Comparison of ENCODE assay signal across 8 cellular contexts in the genomic region with DNA sequence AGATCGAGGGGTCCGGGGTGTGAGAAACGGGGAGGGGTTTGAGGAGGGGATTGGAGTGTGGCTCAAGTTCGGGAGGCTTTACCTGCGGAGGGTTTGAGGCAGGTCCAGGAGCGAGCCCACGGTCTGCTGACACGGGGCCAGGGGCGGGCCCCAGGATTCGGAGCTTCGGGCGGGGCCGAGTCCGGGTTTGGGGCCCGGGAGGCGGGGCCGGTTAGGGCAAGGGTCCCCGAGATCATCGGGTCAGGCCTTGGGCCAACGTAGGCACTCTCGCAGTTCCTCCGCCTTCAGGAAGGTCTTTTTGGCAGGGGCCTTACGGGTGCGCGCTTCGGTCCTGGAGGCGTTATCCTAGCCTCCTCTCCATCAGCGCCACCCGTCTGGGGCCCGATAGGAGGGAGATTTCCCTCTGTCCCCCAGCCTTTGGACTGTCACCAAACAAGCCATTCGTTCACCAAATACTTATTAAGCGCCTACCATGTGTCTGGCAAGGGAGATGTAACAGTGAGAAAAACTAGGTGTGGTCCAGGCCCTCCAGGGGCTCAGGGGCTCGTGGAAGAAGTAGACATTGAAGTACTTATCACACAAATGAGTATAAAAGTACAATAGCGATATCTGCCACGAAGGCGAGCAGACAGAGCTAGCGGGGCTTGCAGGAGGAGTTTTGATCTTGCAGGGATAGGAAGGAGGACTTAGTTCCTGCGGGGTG.
DNase-seq lines count a peak whose midpoint lies in the region; ATAC-seq, FAIRE-seq and TF ChIP-seq lines count a peak whose summit lies in the region.
"Not testable (repeated sequence)": the region's sequence is repeated elsewhere in the genome, so short reads cannot be mapped to it uniquely, and the experiment has no call there.

No MANE protein-coding gene starts in this region.

- TF ChIP-seq RAD21 in HepG2 (CRISPR knock-in tag; IDR thresholded peaks at IDR 0.05) = not testable (repeated sequence)

- POLR2A ChIA-PET in HepG2 (lab: Yijun Ruan, JAX) = interaction anchor here (0.6 to 1.1 kb wide), 3 partner anchors 128 to 993 kb away, joined by 3 read pairs; partner anchors contain the start of gene GRK4

- not testable (repeated sequence) for H3K9me3 ChIP-seq in BLaER1 treated with 17β-estradiol and CSF1 and Interleukin-3, amounts not matched to agents 10 nM and 100 nM (replicated peaks in 1 of 11); HUES6 (ENCODE audit: control insufficient read depth, insufficient read depth, low read depth, low read length); T-helper 17 cell (ENCODE audit: control insufficient read depth, low read length, poor library complexity, severe bottlenecking); adrenal gland (replicated peaks in 1 of 3); HepG2 (ENCODE audit: low read length); testis

- H3K27me3 Mint-ChIP-seq in T-helper 17 cell; osteocyte (ENCODE audit: unreplicated experiment): not testable (repeated sequence)

- FAIRE-seq in HepG2 (lab: Jason Lieb, UNC) = not testable (repeated sequence)

- H3K4me1 ChIP-seq in BLaER1 treated with 17β-estradiol and CSF1 and Interleukin-3, amounts not matched to agents 10 nM and 100 nM = peaks cover 6 to 32% (median 29%) of the 10 kb centered on the region in 10 experiments; a peak in 18 of 20 replicates
- not testable (repeated sequence) for H3K4me1 ChIP-seq in HUES6 (ENCODE audit: control insufficient read depth, insufficient read depth, low read length); adrenal gland (replicated peaks in 1 of 2); HepG2 (ENCODE audit: insufficient read depth, low read length); testis

- intact Hi-C loops in adrenal gland (cut with DNase I); HepG2 (cut with micrococcal nuclease; ENCODE audit: unreplicated experiment); testis (cut with DNase I; ENCODE audit: low total_unique reads): not testable (repeated sequence)

- H3K4me1 Mint-ChIP-seq in T-helper 17 cell = not testable (repeated sequence)
- H3K4me1 Mint-ChIP-seq in osteocyte (ENCODE audit: unreplicated experiment) = peaks cover 12% of the 10 kb centered on the region

- not testable (repeated sequence) for H3K27ac ChIP-seq in BLaER1 treated with 17β-estradiol and CSF1 and Interleukin-3, amounts not matched to agents 10 nM and 100 nM; HUES6 (ENCODE audit: low read depth, low read length)
- H3K27ac ChIP-seq in adrenal gland (peak overlapping the region in 4 of 5 donors; percentile 27 to 92 (median 74)), HepG2 (ENCODE audit: extremely low read length, insufficient read depth, low read length) (peak overlapping the region; percentile 44), testis (peak overlapping the region in 1 of 2 donors; percentile 75)

- not testable (repeated sequence) for H3K9me3 Mint-ChIP-seq in osteocyte (ENCODE audit: unreplicated experiment)

- peak overlapping the region; percentile 30 to 92 (median 56); a peak in 16 of 22 replicates for H3K9ac ChIP-seq in BLaER1 treated with 17β-estradiol and CSF1 and Interleukin-3, amounts not matched to agents 10 nM and 100 nM
- H3K9ac ChIP-seq in HUES6 (ENCODE audit: low read length) (peak overlapping the region; percentile 44), HepG2 (ENCODE audit: insufficient read depth, low read depth, low read length) (0 out of 2 replicates have a peak overlapping the region, but pooled peaks have one; percentile 8)

- CTCF ChIA-PET in HepG2 (lab: Yijun Ruan, JAX; ENCODE audit: low intra/inter-chr PET ratio, low total read pairs) = not testable (repeated sequence)

- not testable (repeated sequence) for H3K36me3 Mint-ChIP-seq in T-helper 17 cell (ENCODE audit: low read depth); osteocyte (ENCODE audit: unreplicated experiment)

- not testable (repeated sequence) for H2AFZ ChIP-seq in HepG2 (ENCODE audit: low read length)

- not testable (repeated sequence) for DNase-seq in T-helper 17 cell; adrenal gland; epithelial cell of esophagus (ENCODE audit: low read depth); HepG2 (ENCODE audit: low spot score); osteocyte (ENCODE audit: extremely low spot score, unreplicated experiment); testis

- ATAC-seq in T-helper 17 cell, HepG2: not testable (repeated sequence)

- H3K27ac Mint-ChIP-seq in T-helper 17 cell = peak overlapping the region; percentile 82
- H3K27ac Mint-ChIP-seq in osteocyte (ENCODE audit: unreplicated experiment) = peak overlapping the region; percentile 96

- H3K4me3 ChIP-seq in BLaER1 treated with 17β-estradiol and CSF1 and Interleukin-3, amounts not matched to agents 10 nM and 100 nM = peak overlapping the region; percentile 63 to 86 (median 80)
- H3K4me3 ChIP-seq in HUES6 (ENCODE audit: low read depth, low read length) (peak overlapping the region; percentile 50), adrenal gland (peak overlapping the region in 2 of 4 donors; percentile 22 to 70), epithelial cell of esophagus (ENCODE audit: low read length) (peak overlapping the region; percentile 55), HepG2 (replicated peaks in 1 of 3; ENCODE audit: insufficient read depth in 1 of 3, low read depth in 2 of 3, low read length in 3 of 3) (peak overlapping the region; percentile 37 to 64 (median 61); a peak in 5 of 6 replicates), testis (peak overlapping the region; percentile 66 to 76)

- 7 to 27% (median 12%) methylated on average over 10 to 38 of the region's 38 CpGs for WGBS in adrenal gland, 4 donors
- WGBS in HepG2 (ENCODE audit: low lambda C conversion rate) = 0% methylated on average over 18 of the region's 38 CpGs
- WGBS in testis, 2 donors = 4 to 8% methylated on average over 13 to 38 of the region's 38 CpGs

- H3K4me3 Mint-ChIP-seq in T-helper 17 cell = peak overlapping the region; percentile 93
- H3K4me3 Mint-ChIP-seq in osteocyte (ENCODE audit: unreplicated experiment) = peak overlapping the region; percentile 84

- H4K20me1 ChIP-seq in BLaER1 treated with 17β-estradiol and CSF1 and Interleukin-3, amounts not matched to agents 10 nM and 100 nM; HepG2 (ENCODE audit: insufficient read depth, low read length): not testable (repeated sequence)

- not testable (repeated sequence) for H3K27me3 ChIP-seq in BLaER1 treated with 17β-estradiol and CSF1 and Interleukin-3, amounts not matched to agents 10 nM and 100 nM; HUES6 (ENCODE audit: control insufficient read depth, insufficient read depth, low read length); adrenal gland; HepG2 (ENCODE audit: control insufficient read depth in 1 of 2, insufficient read depth in 2 of 2, low read length in 2 of 2); testis

- H3K4me2 ChIP-seq in BLaER1 treated with 17β-estradiol and CSF1 and Interleukin-3, amounts not matched to agents 10 nM and 100 nM = peak overlapping the region; percentile 48 to 70 (median 62); a peak in 20 of 22 replicates
- H3K4me2 ChIP-seq in HepG2 (ENCODE audit: low read depth, low read length) = peak overlapping the region; percentile 71

- not testable (repeated sequence) for H3K36me3 ChIP-seq in BLaER1 treated with 17β-estradiol and CSF1 and Interleukin-3, amounts not matched to agents 10 nM and 100 nM; HUES6 (ENCODE audit: control insufficient read depth, insufficient read depth, low read length); adrenal gland (replicated peaks in 1 of 2); HepG2 (replicated peaks in 1 of 2; ENCODE audit: control insufficient read depth in 1 of 2, insufficient read depth in 2 of 2, low read length in 2 of 2); testis (ENCODE audit: low read depth, missing control alignments)

- in situ Hi-C loops in HepG2 (cut with HindIII; ENCODE audit: extremely low pct_ligation_motif_present, low pct_unique_long_range_greater_than_20kb) = not testable (repeated sequence)

- BruUV-seq in HepG2 (replicated peaks; lab: Mats Ljungman, UMichigan) = not testable (repeated sequence)

- not testable (repeated sequence) for TF ChIP-seq POLR2A in adrenal gland (IDR thresholded peaks at IDR 0.05); HepG2 (IDR thresholded peaks at IDR 0.05; ENCODE audit: insufficient read depth in 1 of 2, low read depth in 2 of 2, low read length in 2 of 2); testis (IDR thresholded peaks at IDR 0.05)

- H3K79me2 ChIP-seq in HepG2 (ENCODE audit: insufficient read depth, low read length) = not testable (repeated sequence)

- TF ChIP-seq EP300 in HepG2 (IDR thresholded peaks at IDR 0.05; ENCODE audit: low read depth in 2 of 2, low read length in 2 of 2); HepG2 (CRISPR knock-in tag; IDR thresholded peaks at IDR 0.05; ENCODE audit: borderline replicate concordance): not testable (repeated sequence)

- TF ChIP-seq CTCF in adrenal gland (IDR thresholded peaks at IDR 0.05); epithelial cell of esophagus (IDR thresholded peaks at IDR 0.05; ENCODE audit: insufficient read depth, low read depth, low read length, missing control alignments); HepG2 (CRISPR knock-in tag; IDR thresholded peaks at IDR 0.05); osteocyte (IDR thresholded peaks at IDR 0.05); testis (IDR thresholded peaks at IDR 0.05): not testable (repeated sequence)

TF ChIP-seq in HepG2, 621 proteins besides CTCF, POLR2A, EP300 and RAD21:
- TF ChIP-seq POLR2G (IDR thresholded peaks at IDR 0.05; ENCODE audit: low read depth, low read length) = peak; percentile 34; the same call in 1 of the 2 replicates
- peak; percentile 35; the same call in 1 of the 2 replicates for TF ChIP-seq SAP130 (CRISPR knock-in tag; IDR thresholded peaks at IDR 0.05; ENCODE audit: low read depth)
- TF ChIP-seq MYC (CRISPR knock-in tag; IDR thresholded peaks at IDR 0.05; ENCODE audit: borderline replicate concordance) = 0 out of 2 replicates have a peak, but pooled peaks have one; percentile 29
- TF ChIP-seq ZFY (CRISPR knock-in tag; IDR thresholded peaks at IDR 0.05) = 0 out of 2 replicates have a peak, but pooled peaks have one; percentile 18
TF ChIP-seq in HepG2: peak in this region for 4; not testable (repeated sequence) for 617.
